9 cellular contexts compared by ENCODE assay signal in the genomic region with DNA sequence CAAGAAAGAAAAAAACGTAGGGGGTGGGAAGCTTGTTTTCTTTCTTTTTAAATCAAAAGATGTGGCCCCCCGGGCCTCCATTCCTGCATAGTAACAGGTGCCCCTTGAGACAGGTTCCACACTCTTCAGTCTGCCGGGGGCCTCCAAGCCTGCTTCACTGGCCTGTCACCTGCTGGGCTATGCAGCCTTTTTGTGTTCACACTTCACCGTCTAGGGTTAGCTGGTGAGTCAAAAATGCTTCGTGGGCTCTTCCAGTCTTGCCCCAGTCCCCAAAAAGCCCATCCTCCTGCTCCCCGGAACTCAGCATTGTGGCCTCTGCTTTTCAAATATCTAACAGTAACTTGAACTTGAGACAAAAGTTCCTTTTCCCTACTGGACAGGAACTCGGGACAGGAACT.
A peak's percentile ranks its signal among the peaks of the same experiment; 100 is the strongest.
DNase-seq lines count a peak whose midpoint lies in the region; ATAC-seq lines count a peak whose summit lies in the region.
"Had no signal": no experiment of that assay in that cellular context is flagged by ENCODE, and none has a peak within 500 bp of the region (broad histone marks: within the 10 kb centered on the region; RNA-seq: fewer than 3 reads in every experiment).

No MANE protein-coding gene starts in this region.

- no peaks in the 10 kb centered on the region for H3K27me3 Mint-ChIP-seq in natural killer cell treated with Interleukin-12 subunit alpha and Interleukin-12 subunit beta and Interleukin-15 and Interleukin-18, amount 100 ng/mL, for 72 hours

- intact Hi-C loops in aorta (cut with DNase I), result no loop called here

- H3K36me3 ChIP-seq in aorta (ENCODE audit: control insufficient read depth in 1 of 2, insufficient read depth in 2 of 2, low read length in 1 of 2), result peaks cover 0 to 4% of the 10 kb centered on the region in 2 donors

- WGBS in aorta, 2 donors, result 77 to 79% methylated on average over 7 of the region's 7 CpGs

- H3K9me3 Mint-ChIP-seq in natural killer cell treated with Interleukin-12 subunit alpha and Interleukin-12 subunit beta and Interleukin-15 and Interleukin-18, amount 100 ng/mL, for 72 hours, result no peaks in the 10 kb centered on the region

- H3K4me3 ChIP-seq in aorta (ENCODE audit: low read length in 2 of 2), result no peak overlapping the region

- H3K36me3 Mint-ChIP-seq in natural killer cell treated with Interleukin-12 subunit alpha and Interleukin-12 subunit beta and Interleukin-15 and Interleukin-18, amount 100 ng/mL, for 72 hours, result peaks cover 14% of the 10 kb centered on the region

- H3K9me3 ChIP-seq in aorta (ENCODE audit: control insufficient read depth, low read length), result no peaks in the 10 kb centered on the region

- no peaks in the 10 kb centered on the region for H3K27me3 ChIP-seq in aorta (ENCODE audit: control insufficient read depth in 1 of 2, insufficient read depth in 2 of 2, low read length in 1 of 2)

- DNase-seq in stimulated activated CD4-positive, alpha-beta T cell treated with anti-CD3 and anti-CD28 coated beads, Interleukin-15, amount 100 ng/mL, for 24 hours, result peak; percentile 27
- DNase-seq in stimulated activated CD4-positive, alpha-beta T cell treated with anti-CD3 and anti-CD28 coated beads, Interleukin-4, amount 100 ng/mL, for 24 hours, result no peak
- no peak for DNase-seq in natural killer cell treated with Interleukin-12 subunit alpha and Interleukin-12 subunit beta and Interleukin-15 and Interleukin-18, amount 100 ng/mL, for 72 hours (ENCODE audit: low spot score)
- DNase-seq in aorta (peak in 1 of 2 donors; percentile 64), HCEC 1CT (no peak)
- no peak for DNase-seq in stimulated activated naive CD4-positive, alpha-beta T cell (lab: John Stamatoyannopoulos, UW)
- DNase-seq: SW 1271 had no signal

- H3K27ac ChIP-seq in cingulate gyrus (ENCODE audit: low read depth, low read length) (peak overlapping the region; percentile 94), aorta (ENCODE audit: low read depth in 1 of 2, low read length in 2 of 2) (peak overlapping the region in 1 of 2 donors; percentile 65)

- H3K4me1 ChIP-seq in aorta (ENCODE audit: control insufficient read depth in 1 of 2, insufficient read depth in 2 of 2, low read length in 2 of 2), result peaks cover 0 to 3% of the 10 kb centered on the region in 2 donors

- peak; percentile 64 to 68 for ATAC-seq in natural killer cell treated with Interleukin-12 subunit alpha and Interleukin-12 subunit beta and Interleukin-15 and Interleukin-18, amount 100 ng/mL, for 72 hours
- ATAC-seq in aorta (ENCODE audit: low FRiP score), result peak; percentile 22
- no peak for ATAC-seq in HG03280 (IDR thresholded peaks at IDR 0.05; ENCODE audit: unreplicated experiment)

- peaks cover 55 to 61% of the 10 kb centered on the region in 2 donors for H3K4me1 Mint-ChIP-seq in natural killer cell treated with Interleukin-12 subunit alpha and Interleukin-12 subunit beta and Interleukin-15 and Interleukin-18, amount 100 ng/mL, for 72 hours (ENCODE audit: low read depth in 2 of 2)

- peak overlapping the region; percentile 91 for H3K27ac Mint-ChIP-seq in natural killer cell treated with Interleukin-12 subunit alpha and Interleukin-12 subunit beta and Interleukin-15 and Interleukin-18, amount 100 ng/mL, for 72 hours

- peak overlapping the region; percentile 87 for H3K4me3 Mint-ChIP-seq in natural killer cell treated with Interleukin-12 subunit alpha and Interleukin-12 subunit beta and Interleukin-15 and Interleukin-18, amount 100 ng/mL, for 72 hours
